22 cellular contexts compared by ENCODE assay signal in the genomic region with DNA sequence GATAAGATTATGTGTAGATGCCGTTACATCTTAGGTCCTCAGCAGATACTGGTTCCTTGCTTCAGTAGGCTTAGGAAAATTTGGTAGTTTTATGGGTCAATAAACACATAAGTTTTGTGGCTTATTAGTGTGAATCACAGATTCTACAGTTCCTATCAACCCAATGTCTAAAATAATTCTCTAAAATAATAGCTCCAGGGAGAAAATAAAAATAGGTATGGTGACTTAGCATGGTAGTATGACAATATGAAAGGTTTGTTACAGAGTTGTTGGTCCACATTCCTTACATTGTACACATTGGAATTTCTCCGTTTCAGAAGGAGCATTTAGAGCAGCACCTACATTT.
DNase-seq lines count a peak whose midpoint lies in the region; ATAC-seq, FAIRE-seq and TF ChIP-seq lines count a peak whose summit lies in the region.
"Had no signal": no experiment of that assay in that cellular context is flagged by ENCODE, and none has a peak within 500 bp of the region (broad histone marks: within the 10 kb centered on the region; RNA-seq: fewer than 3 reads in every experiment).

No MANE protein-coding gene starts in this region.

- H3K27ac ChIP-seq in RWPE2 (ENCODE audit: poor library complexity, severe bottlenecking) (peak overlapping the region; percentile 57), keratinocyte (ENCODE audit: control insufficient read depth, insufficient read depth, low read length) (peak overlapping the region; percentile 59), suprapubic skin (peak overlapping the region; percentile 49), colonic mucosa (no peak overlapping the region)

- DNase-seq in HPDE6-E6E7 (ENCODE audit: extremely low spot score) = peak; percentile 41
- no peak for DNase-seq in RWPE2 (ENCODE audit: low spot score)
- DNase-seq in keratinocyte (ENCODE audit: low read depth, low spot score) = no peak
- DNase-seq in suprapubic skin (ENCODE audit: low spot score in 2 of 2) = no peak
- DNase-seq in HTR-8/SVneo (ENCODE audit: insufficient read length, low spot score) = no peak
- no peak for DNase-seq in colonic mucosa
- DNase-seq in AG08396 (ENCODE audit: low spot score) = no peak
- DNase-seq: activated CD4-positive, alpha-beta T cell treated with anti-CD3 and anti-CD28 coated beads, Interleukin-2, amount 10 ng/mL, durations not matched to agents 7 days and 5 days; activated CD8-positive, alpha-beta memory T cell treated with anti-CD3 and anti-CD28 coated beads, Interleukin-2, amount 50 U/mL, for 4 hours; activated gamma-delta T cell treated with Interleukin-2 at 50 U/mL for 16 hours; cerebellar nuclear complex; COR-L47; hypothalamus; kidney glomerular epithelial cell; mucosa of descending colon; NCI-H1417 treated with DMSO at 0.1 percent for 48 hours; NCI-H2171; NCI-H748 treated with DMSO at 0.1 percent for 48 hours; stimulated activated CD4-positive, alpha-beta T cell treated with anti-CD3 and anti-CD28 coated beads, Interleukin-1b, Interleukin-23, amount 100 ng/mL, for 48 hours; stimulated activated naive CD8-positive, alpha-beta T cell treated with anti-CD3 and anti-CD28 coated beads, Interleukin-15, amount 100 ng/mL, for 72 hours had no signal

- H3K4me3 ChIP-seq in RWPE2 (ENCODE audit: severe bottlenecking) = no peak overlapping the region
- H3K4me3 ChIP-seq in keratinocyte (ENCODE audit: control insufficient read depth in 2 of 3, extremely low read depth in 1 of 3, insufficient read depth in 2 of 3, low read depth in 1 of 3, low read length in 3 of 3) = no peak overlapping the region
- H3K4me3 ChIP-seq in suprapubic skin = no peak overlapping the region
- H3K4me3 ChIP-seq in colonic mucosa = no peak overlapping the region
- H3K4me3 ChIP-seq: mucosa of descending colon had no signal

- no peak for TF ChIP-seq EP300 in suprapubic skin (IDR thresholded peaks at IDR 0.05)

- no peaks in the 10 kb centered on the region for H3K79me2 ChIP-seq in keratinocyte (ENCODE audit: control insufficient read depth, insufficient read depth, low read length)

- TF ChIP-seq CTCF in RWPE2 (IDR thresholded peaks at IDR 0.05; ENCODE audit: poor library complexity, severe bottlenecking) (no peak), keratinocyte (optimal IDR thresholded peaks at IDR 0.05 in 1 of 3, IDR thresholded peaks at IDR 0.05 in 1 of 3, conservative IDR thresholded peaks at IDR 0.05 in 1 of 3; ENCODE audit: extremely low read depth in 1 of 3, insufficient read depth in 2 of 3, low read length in 3 of 3) (no peak), suprapubic skin (IDR thresholded peaks at IDR 0.05) (no peak), colonic mucosa (IDR thresholded peaks at IDR 0.05) (no peak)

- peak overlapping the region; percentile 72 for H3K4me2 ChIP-seq in keratinocyte (ENCODE audit: control insufficient read depth, extremely low read depth, insufficient read depth, low read depth, low read length)

- ATAC-seq in RWPE2 (ENCODE audit: low read depth) (peak; percentile 88), GM21423 (IDR thresholded peaks at IDR 0.05; ENCODE audit: unreplicated experiment) (no peak)
- ATAC-seq: mucosa of descending colon; sciatic nerve; stimulated activated naive CD8-positive, alpha-beta T cell treated with anti-CD3 and anti-CD28 coated beads, Interleukin-15, amount 100 ng/mL, for 72 hours had no signal

- FAIRE-seq in keratinocyte (lab: Jason Lieb, UNC) (peak; percentile 57), HTR-8/SVneo (lab: Jason Lieb, UNC) (no peak)

- intact Hi-C loops in colonic mucosa (cut with DNase I) = no loop called here

- H3K36me3 ChIP-seq in RWPE2 (ENCODE audit: low read depth) = no peaks in the 10 kb centered on the region
- peaks cover 0 to 3% of the 10 kb centered on the region in 2 experiments for H3K36me3 ChIP-seq in keratinocyte (ENCODE audit: control insufficient read depth in 2 of 2, extremely low read depth in 1 of 2, insufficient read depth in 2 of 2, low read length in 2 of 2)
- H3K36me3 ChIP-seq in suprapubic skin = no peaks in the 10 kb centered on the region
- no peaks in the 10 kb centered on the region for H3K36me3 ChIP-seq in colonic mucosa

- no peak overlapping the region for H2AFZ ChIP-seq in keratinocyte (ENCODE audit: control insufficient read depth, low read length)

- peak overlapping the region; percentile 24 for H3K9ac ChIP-seq in keratinocyte (ENCODE audit: control insufficient read depth, extremely low read depth, insufficient read depth, low read length)
- H3K9ac ChIP-seq in colonic mucosa (ENCODE audit: low read depth in 2 of 2, low read length in 2 of 2) = no peak overlapping the region

- no peaks in the 10 kb centered on the region for H3K9me1 ChIP-seq in keratinocyte (ENCODE audit: control insufficient read depth, extremely low read depth, insufficient read depth, low read length)

- H4K20me1 ChIP-seq in keratinocyte (ENCODE audit: control insufficient read depth, extremely low read depth, insufficient read depth, low read length) = no peaks in the 10 kb centered on the region

- peaks cover 20% of the 10 kb centered on the region for H3K4me1 ChIP-seq in RWPE2 (ENCODE audit: insufficient read depth, poor library complexity, severe bottlenecking)
- H3K4me1 ChIP-seq in keratinocyte (ENCODE audit: control insufficient read depth, extremely low read depth, insufficient read depth, low read length) = peaks cover 26% of the 10 kb centered on the region
- peaks cover 28% of the 10 kb centered on the region for H3K4me1 ChIP-seq in suprapubic skin
- no peaks in the 10 kb centered on the region for H3K4me1 ChIP-seq in colonic mucosa

- H3K27me3 ChIP-seq in RWPE2 (ENCODE audit: insufficient read depth, poor library complexity, severe bottlenecking) = no peaks in the 10 kb centered on the region
- H3K27me3 ChIP-seq in keratinocyte (ENCODE audit: control insufficient read depth, extremely low read depth, insufficient read depth, low read length) = no peaks in the 10 kb centered on the region
- H3K27me3 ChIP-seq in suprapubic skin = no peaks in the 10 kb centered on the region
- no peaks in the 10 kb centered on the region for H3K27me3 ChIP-seq in colonic mucosa

- no peak for TF ChIP-seq POLR2A in suprapubic skin (IDR thresholded peaks at IDR 0.05)

- 70% methylated on average over 2 of the region's 2 CpGs for WGBS in suprapubic skin

- dilution Hi-C loops in keratinocyte (cut with MboI; ENCODE audit: extremely low pct_ligation_motif_present, low sequenced_read_pairs) = no loop called here

- no peaks in the 10 kb centered on the region for H3K9me3 ChIP-seq in RWPE2 (ENCODE audit: severe bottlenecking)
- no peaks in the 10 kb centered on the region for H3K9me3 ChIP-seq in keratinocyte (ENCODE audit: control insufficient read depth, low read depth, low read length)
- H3K9me3 ChIP-seq in suprapubic skin = no peaks in the 10 kb centered on the region
- H3K9me3 ChIP-seq in colonic mucosa = no peaks in the 10 kb centered on the region
- H3K9me3 ChIP-seq: mucosa of descending colon had no signal
